ENCODE assay signal across 19 cellular contexts in genomic region chr12:112239881-112240280, GRCh38.
"Had no signal": no experiment of that assay in that cellular context is flagged by ENCODE, and none has a peak within 500 bp of the region (broad histone marks: within the 10 kb centered on the region; RNA-seq: fewer than 3 reads in every experiment).

No MANE protein-coding gene starts in this region.

- H2AFZ ChIP-seq: parathyroid adenoma had no signal

- H3K27ac Mint-ChIP-seq: activated CD4-positive, alpha-beta memory T cell treated with anti-CD3 and anti-CD28 coated beads for 36 hours; activated naive CD4-positive, alpha-beta T cell treated with anti-CD3 and anti-CD28 coated beads for 36 hours; activated T-helper 2 cell treated with anti-CD3 and anti-CD28 coated beads, Interferon-gamma antibody, Interleukin-2, Interleukin-4, amounts not matched to agents 10 μg/mL and 5 μg/mL and 100 μg/mL, durations not matched to agents 14 hours and 24 hours and 36 hours; natural killer cell treated with Interleukin-12 subunit alpha and Interleukin-12 subunit beta and Interleukin-15 and Interleukin-18, amount 100 ng/mL, for 72 hours; stimulated activated memory B cell treated with anti-CD40 and anti-IgM and Interleukin-4, amounts not matched to agents 10 μg/mL and 1 μg/mL and 100 μg/mL, for 72 hours; WTC11 had no signal

- DNase-seq: activated CD4-positive, alpha-beta memory T cell treated with anti-CD3 and anti-CD28 coated beads for 36 hours; activated CD4-positive, alpha-beta T cell treated with anti-CD3 and anti-CD28 coated beads for 4 hours; activated naive CD4-positive, alpha-beta T cell treated with anti-CD3 and anti-CD28 coated beads for 36 hours; activated T-cell treated with anti-CD3 and anti-CD28 coated beads, Interleukin-2, amount 50 U/mL, for 1 hour; aorta; cortex of kidney; heart right ventricle; kidney glomerular epithelial cell; spleen; stimulated activated CD4-positive, alpha-beta T cell treated with anti-CD3 and anti-CD28 coated beads, Interleukin-4, amount 100 ng/mL, for 4 hours had no signal

- H3K4me3 ChIP-seq: heart right ventricle, spleen, thoracic aorta had no signal

- H3K27me3 Mint-ChIP-seq: activated CD4-positive, alpha-beta memory T cell treated with anti-CD3 and anti-CD28 coated beads for 36 hours; natural killer cell treated with Interleukin-12 subunit alpha and Interleukin-12 subunit beta and Interleukin-15 and Interleukin-18, amount 100 ng/mL, for 72 hours; stimulated activated memory B cell treated with anti-CD40 and anti-IgM and Interleukin-4, amounts not matched to agents 10 μg/mL and 1 μg/mL and 100 μg/mL, for 72 hours had no signal

- H3K9me3 Mint-ChIP-seq: activated CD4-positive, alpha-beta memory T cell treated with anti-CD3 and anti-CD28 coated beads for 36 hours; activated naive CD4-positive, alpha-beta T cell treated with anti-CD3 and anti-CD28 coated beads for 36 hours; activated T-helper 2 cell treated with anti-CD3 and anti-CD28 coated beads, Interferon-gamma antibody, Interleukin-2, Interleukin-4, amounts not matched to agents 10 μg/mL and 5 μg/mL and 100 μg/mL, durations not matched to agents 14 hours and 24 hours and 36 hours; natural killer cell treated with Interleukin-12 subunit alpha and Interleukin-12 subunit beta and Interleukin-15 and Interleukin-18, amount 100 ng/mL, for 72 hours; stimulated activated memory B cell treated with anti-CD40 and anti-IgM and Interleukin-4, amounts not matched to agents 10 μg/mL and 1 μg/mL and 100 μg/mL, for 72 hours; WTC11 had no signal

- H3K4me1 ChIP-seq: heart right ventricle, parathyroid adenoma had no signal

- FAIRE-seq: endometrium, TTC549 had no signal

- H3K9me3 ChIP-seq: heart right ventricle, spleen, thoracic aorta had no signal

- H3K27me3 ChIP-seq: heart right ventricle, spleen had no signal

- H3K4me3 Mint-ChIP-seq: activated CD4-positive, alpha-beta memory T cell treated with anti-CD3 and anti-CD28 coated beads for 36 hours; activated naive CD4-positive, alpha-beta T cell treated with anti-CD3 and anti-CD28 coated beads for 36 hours; natural killer cell treated with Interleukin-12 subunit alpha and Interleukin-12 subunit beta and Interleukin-15 and Interleukin-18, amount 100 ng/mL, for 72 hours; stimulated activated memory B cell treated with anti-CD40 and anti-IgM and Interleukin-4, amounts not matched to agents 10 μg/mL and 1 μg/mL and 100 μg/mL, for 72 hours; WTC11 had no signal

- H3K79me2 ChIP-seq: parathyroid adenoma had no signal

- H3K4me1 Mint-ChIP-seq: stimulated activated memory B cell treated with anti-CD40 and anti-IgM and Interleukin-4, amounts not matched to agents 10 μg/mL and 1 μg/mL and 100 μg/mL, for 72 hours; WTC11 had no signal

- ATAC-seq: esophagus mucosa; heart right ventricle; natural killer cell treated with Interleukin-12 subunit alpha and Interleukin-12 subunit beta and Interleukin-15 and Interleukin-18, amount 100 ng/mL, for 72 hours; stimulated activated memory B cell treated with anti-CD40 and anti-IgM and Interleukin-4, amounts not matched to agents 10 μg/mL and 1 μg/mL and 100 μg/mL, for 72 hours; WTC11 had no signal

- H3K9ac ChIP-seq: parathyroid adenoma had no signal

- H3K27ac ChIP-seq: heart right ventricle, parathyroid adenoma, thoracic aorta had no signal
